In the genomic region with DNA sequence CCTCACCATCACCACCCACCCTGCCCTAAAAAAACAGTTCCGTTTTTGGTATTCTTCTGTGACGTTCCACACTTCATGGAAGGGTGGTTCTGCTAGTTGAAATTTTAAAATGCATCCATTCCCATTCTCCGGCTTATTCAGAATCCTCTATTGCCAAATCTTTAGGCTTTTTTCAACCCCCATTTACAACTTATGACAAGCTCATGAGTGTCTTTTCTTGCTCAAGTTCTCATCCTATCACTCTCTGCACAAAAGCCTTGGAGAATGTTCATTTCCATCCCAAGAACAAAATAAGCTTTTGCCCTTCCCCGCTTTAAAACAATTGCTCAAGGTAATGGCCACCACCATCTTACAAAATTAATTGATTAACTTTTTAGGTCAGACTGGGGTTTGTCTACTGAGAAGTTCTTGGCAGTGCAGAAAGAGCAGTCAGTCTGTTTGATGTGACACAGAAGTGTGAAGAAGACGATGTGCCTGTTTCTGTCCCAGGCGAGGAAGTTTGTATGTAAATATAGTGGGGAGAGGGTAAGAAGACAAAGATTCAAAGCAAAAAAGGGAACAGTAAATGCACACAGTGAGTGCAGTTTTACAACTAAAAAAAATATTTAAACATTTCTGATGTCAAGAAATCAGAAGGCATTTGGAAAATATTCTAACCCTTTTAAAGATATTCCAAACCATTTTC, we compare ENCODE assay signal across 1 cellular context.
TF ChIP-seq lines count a peak whose summit lies in the region.

No MANE protein-coding gene starts in this region.

TF ChIP-seq in GM23338, 12 proteins besides CTCF, POLR2A, EP300 and RAD21 (continued from another document):
- TF ChIP-seq, protein P1, sequence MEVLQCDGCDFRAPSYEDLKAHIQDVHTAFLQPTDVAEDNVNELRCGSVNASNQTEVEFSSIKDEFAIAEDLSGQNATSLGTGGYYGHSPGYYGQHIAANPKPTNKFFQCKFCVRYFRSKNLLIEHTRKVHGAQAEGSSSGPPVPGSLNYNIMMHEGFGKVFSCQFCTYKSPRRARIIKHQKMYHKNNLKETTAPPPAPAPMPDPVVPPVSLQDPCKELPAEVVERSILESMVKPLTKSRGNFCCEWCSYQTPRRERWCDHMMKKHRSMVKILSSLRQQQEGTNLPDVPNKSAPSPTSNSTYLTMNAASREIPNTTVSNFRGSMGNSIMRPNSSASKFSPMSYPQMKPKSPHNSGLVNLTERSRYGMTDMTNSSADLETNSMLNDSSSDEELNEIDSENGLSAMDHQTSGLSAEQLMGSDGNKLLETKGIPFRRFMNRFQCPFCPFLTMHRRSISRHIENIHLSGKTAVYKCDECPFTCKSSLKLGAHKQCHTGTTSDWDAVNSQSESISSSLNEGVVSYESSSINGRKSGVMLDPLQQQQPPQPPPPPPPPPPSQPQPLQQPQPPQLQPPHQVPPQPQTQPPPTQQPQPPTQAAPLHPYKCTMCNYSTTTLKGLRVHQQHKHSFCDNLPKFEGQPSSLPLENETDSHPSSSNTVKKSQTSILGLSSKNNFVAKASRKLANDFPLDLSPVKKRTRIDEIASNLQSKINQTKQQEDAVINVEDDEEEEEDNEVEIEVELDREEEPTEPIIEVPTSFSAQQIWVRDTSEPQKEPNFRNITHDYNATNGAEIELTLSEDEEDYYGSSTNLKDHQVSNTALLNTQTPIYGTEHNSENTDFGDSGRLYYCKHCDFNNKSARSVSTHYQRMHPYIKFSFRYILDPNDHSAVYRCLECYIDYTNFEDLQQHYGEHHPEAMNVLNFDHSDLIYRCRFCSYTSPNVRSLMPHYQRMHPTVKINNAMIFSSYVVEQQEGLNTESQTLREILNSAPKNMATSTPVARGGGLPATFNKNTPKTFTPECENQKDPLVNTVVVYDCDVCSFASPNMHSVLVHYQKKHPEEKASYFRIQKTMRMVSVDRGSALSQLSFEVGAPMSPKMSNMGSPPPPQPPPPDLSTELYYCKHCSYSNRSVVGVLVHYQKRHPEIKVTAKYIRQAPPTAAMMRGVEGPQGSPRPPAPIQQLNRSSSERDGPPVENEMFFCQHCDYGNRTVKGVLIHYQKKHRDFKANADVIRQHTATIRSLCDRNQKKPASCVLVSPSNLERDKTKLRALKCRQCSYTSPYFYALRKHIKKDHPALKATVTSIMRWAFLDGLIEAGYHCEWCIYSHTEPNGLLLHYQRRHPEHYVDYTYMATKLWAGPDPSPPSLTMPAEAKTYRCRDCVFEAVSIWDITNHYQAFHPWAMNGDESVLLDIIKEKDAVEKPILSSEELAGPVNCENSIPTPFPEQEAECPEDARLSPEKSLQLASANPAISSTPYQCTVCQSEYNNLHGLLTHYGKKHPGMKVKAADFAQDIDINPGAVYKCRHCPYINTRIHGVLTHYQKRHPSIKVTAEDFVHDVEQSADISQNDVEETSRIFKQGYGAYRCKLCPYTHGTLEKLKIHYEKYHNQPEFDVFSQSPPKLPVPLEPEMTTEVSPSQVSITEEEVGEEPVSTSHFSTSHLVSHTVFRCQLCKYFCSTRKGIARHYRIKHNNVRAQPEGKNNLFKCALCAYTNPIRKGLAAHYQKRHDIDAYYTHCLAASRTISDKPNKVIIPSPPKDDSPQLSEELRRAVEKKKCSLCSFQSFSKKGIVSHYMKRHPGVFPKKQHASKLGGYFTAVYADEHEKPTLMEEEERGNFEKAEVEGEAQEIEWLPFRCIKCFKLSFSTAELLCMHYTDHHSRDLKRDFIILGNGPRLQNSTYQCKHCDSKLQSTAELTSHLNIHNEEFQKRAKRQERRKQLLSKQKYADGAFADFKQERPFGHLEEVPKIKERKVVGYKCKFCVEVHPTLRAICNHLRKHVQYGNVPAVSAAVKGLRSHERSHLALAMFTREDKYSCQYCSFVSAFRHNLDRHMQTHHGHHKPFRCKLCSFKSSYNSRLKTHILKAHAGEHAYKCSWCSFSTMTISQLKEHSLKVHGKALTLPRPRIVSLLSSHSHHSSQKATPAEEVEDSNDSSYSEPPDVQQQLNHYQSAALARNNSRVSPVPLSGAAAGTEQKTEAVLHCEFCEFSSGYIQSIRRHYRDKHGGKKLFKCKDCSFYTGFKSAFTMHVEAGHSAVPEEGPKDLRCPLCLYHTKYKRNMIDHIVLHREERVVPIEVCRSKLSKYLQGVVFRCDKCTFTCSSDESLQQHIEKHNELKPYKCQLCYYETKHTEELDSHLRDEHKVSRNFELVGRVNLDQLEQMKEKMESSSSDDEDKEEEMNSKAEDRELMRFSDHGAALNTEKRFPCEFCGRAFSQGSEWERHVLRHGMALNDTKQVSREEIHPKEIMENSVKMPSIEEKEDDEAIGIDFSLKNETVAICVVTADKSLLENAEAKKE (CRISPR knock-in tag; IDR thresholded peaks at IDR 0.05) = no peak
- TF ChIP-seq STAT1 (IDR thresholded peaks at IDR 0.05; ENCODE audit: unreplicated experiment) (no peak), NANOG (IDR thresholded peaks at IDR 0.05; ENCODE audit: borderline replicate concordance) (no peak), ZNF331 (CRISPR knock-in tag; IDR thresholded peaks at IDR 0.05; ENCODE audit: low read depth) (no peak)
